ENCODE assay signal across 21 cellular contexts in the genomic region with DNA sequence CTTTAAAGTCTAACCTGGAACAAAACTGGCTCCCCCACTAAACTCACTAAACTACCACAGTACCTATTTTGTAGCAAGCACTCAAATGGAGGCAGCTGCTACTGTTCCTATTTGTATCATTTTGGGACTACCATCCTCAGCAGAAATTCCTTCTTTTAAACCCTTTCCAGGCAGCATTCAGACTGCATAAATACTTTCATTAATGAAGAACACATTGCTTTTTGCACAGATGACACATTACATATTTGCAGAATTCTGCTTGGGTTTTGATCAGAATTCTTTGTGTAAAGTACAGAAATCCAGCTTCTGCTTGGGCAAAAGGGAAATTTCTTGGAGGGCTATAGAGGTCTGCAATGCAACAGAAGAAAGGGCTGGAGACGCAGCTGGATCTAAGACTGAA. TPM values are rescaled to one million over a fixed set of nuclear protein-coding genes. Genes with fewer than 3 reads are reported as not detected.
DNase-seq lines count a peak whose midpoint lies in the region; ATAC-seq and TF ChIP-seq lines count a peak whose summit lies in the region.
"Had no signal": no experiment of that assay in that cellular context is flagged by ENCODE, and none has a peak within 500 bp of the region (broad histone marks: within the 10 kb centered on the region; RNA-seq: fewer than 3 reads in every experiment).

No MANE protein-coding gene starts in this region.

- peaks cover 27% of the 10 kb centered on the region for H3K36me3 ChIP-seq in adipocyte (ENCODE audit: control insufficient read depth, insufficient read depth, low read length, severe bottlenecking)

- H3K27me3 Mint-ChIP-seq in stimulated activated naive CD8-positive, alpha-beta T cell treated with anti-CD3 and anti-CD28 coated beads, Interleukin-15, amount 100 ng/mL, for 72 hours: no peaks in the 10 kb centered on the region

- H3K27me3 ChIP-seq in adipocyte (replicated peaks; ENCODE audit: control insufficient read depth, insufficient read depth, low read length): no peaks in the 10 kb centered on the region
- H3K27me3 ChIP-seq: SJSA1 had no signal

- no peak overlapping the region for H3K9ac ChIP-seq in adipocyte (ENCODE audit: low read length)

- ATAC-seq in stimulated activated naive CD8-positive, alpha-beta T cell treated with anti-CD3 and anti-CD28 coated beads, Interleukin-15, amount 100 ng/mL, for 72 hours: no peak
- ATAC-seq in HG02759 (IDR thresholded peaks at IDR 0.05; ENCODE audit: unreplicated experiment): no peak
- ATAC-seq: GM12878, GM23338, Right ventricle myocardium inferior had no signal

- H3K4me3 ChIP-seq in adipocyte (ENCODE audit: low read length) (no peak overlapping the region), fibroblast of the aortic adventitia (ENCODE audit: low read depth, low read length) (no peak overlapping the region)
- H3K4me3 ChIP-seq: GM12878, GM23338, SJSA1 had no signal

- H3K4me1 Mint-ChIP-seq in stimulated activated naive CD8-positive, alpha-beta T cell treated with anti-CD3 and anti-CD28 coated beads, Interleukin-15, amount 100 ng/mL, for 72 hours: peaks cover 3% of the 10 kb centered on the region
- H3K4me1 Mint-ChIP-seq: CD14-positive monocyte, GM23338 had no signal

- H3K9me3 Mint-ChIP-seq in stimulated activated naive CD8-positive, alpha-beta T cell treated with anti-CD3 and anti-CD28 coated beads, Interleukin-15, amount 100 ng/mL, for 72 hours: no peaks in the 10 kb centered on the region
- H3K9me3 Mint-ChIP-seq: GM23338 had no signal

- no peak for TF ChIP-seq CTCF in AG09319 (IDR thresholded peaks at IDR 0.05; ENCODE audit: low read depth, low read length)
- no peak for TF ChIP-seq CTCF in fibroblast of the aortic adventitia (IDR thresholded peaks at IDR 0.05; ENCODE audit: insufficient read depth, low read length)

- DNase-seq in AG09319 (ENCODE audit: extremely low read depth, low read depth) (peak; percentile 16), EH (ENCODE audit: low read depth) (peak; percentile 31), adipocyte (ENCODE audit: low read depth) (peak; percentile 72), fibroblast of the aortic adventitia (ENCODE audit: low read depth) (peak; percentile 29), DMS153 treated with DMSO at 0.1 percent for 48 hours (lab: John Stamatoyannopoulos, UW; ENCODE audit: unreplicated experiment) (no peak)
- DNase-seq in stimulated activated naive CD8-positive, alpha-beta T cell treated with anti-CD3 and anti-CD28 coated beads, Interleukin-15, amount 100 ng/mL, for 72 hours: no peak
- DNase-seq in activated T-cell treated with anti-CD3 and anti-CD28 coated beads, Interleukin-2, amount 50 U/mL, for 48 hours: no peak
- DNase-seq: DMS79, HCEC 1CT, Kasumi-1, NCI-H1694, NCI-H2081, NCI-H446, NCI-H526, SW 1271 had no signal

- H3K9me3 ChIP-seq in adipocyte (ENCODE audit: control insufficient read depth, low read length): no peaks in the 10 kb centered on the region
- H3K9me3 ChIP-seq: SJSA1 had no signal

- H3K27ac Mint-ChIP-seq in stimulated activated naive CD8-positive, alpha-beta T cell treated with anti-CD3 and anti-CD28 coated beads, Interleukin-15, amount 100 ng/mL, for 72 hours: no peak overlapping the region
- H3K27ac Mint-ChIP-seq: CD14-positive monocyte, GM23338 had no signal

- H3K4me1 ChIP-seq in adipocyte (ENCODE audit: control insufficient read depth, insufficient read depth, low read length): peaks cover 5% of the 10 kb centered on the region
- H3K4me1 ChIP-seq: SJSA1 had no signal

- no peak overlapping the region for H3K4me3 Mint-ChIP-seq in stimulated activated naive CD8-positive, alpha-beta T cell treated with anti-CD3 and anti-CD28 coated beads, Interleukin-15, amount 100 ng/mL, for 72 hours
- H3K4me3 Mint-ChIP-seq: CD14-positive monocyte, GM23338 had no signal

RNA-seq across cellular contexts. Expression of gene RBX1, which starts 24.2 kb away (rescaled TPM):
- total RNA-seq in fibroblast of the aortic adventitia (ENCODE audit: low replicate concordance): 12.8 and 73.1 TPM in 2 replicates

Comparison
In these comparisons a context has a peak if more than half of its experiments do, and no peak if none do; other contexts are left out.
1. DNase-seq: peak in AG09319 (single experiment), EH (single experiment), adipocyte (single experiment) and fibroblast of the aortic adventitia (single experiment); none in stimulated activated naive CD8-positive, alpha-beta T cell treated with anti-CD3 and anti-CD28 coated beads, Interleukin-15, amount 100 ng/mL, for 72 hours (0 of 2), activated T-cell treated with anti-CD3 and anti-CD28 coated beads, Interleukin-2, amount 50 U/mL, for 48 hours (0 of 2) and DMS153 treated with DMSO at 0.1 percent for 48 hours (single experiment).